Comparison of ENCODE assay signal across 9 cellular contexts in genomic region chr17:40106760-40107265, GRCh38. TPM values are rescaled to one million over a fixed set of nuclear protein-coding genes. Genes with fewer than 3 reads are reported as not detected.
DNase-seq lines count a peak whose midpoint lies in the region; ATAC-seq and FAIRE-seq lines count a peak whose summit lies in the region.
"Had no signal": no experiment of that assay in that cellular context is flagged by ENCODE, and none has a peak within 500 bp of the region (broad histone marks: within the 10 kb centered on the region; RNA-seq: fewer than 3 reads in every experiment).

No MANE protein-coding gene starts in this region.

- no peak overlapping the region for H3K4me3 ChIP-seq in thymus (ENCODE audit: low read length)

- no peaks in the 10 kb centered on the region for H3K9me3 ChIP-seq in thymus (ENCODE audit: control insufficient read depth)

- 68% methylated on average over 12 of the region's 12 CpGs for WGBS in thymus

- H3K27ac Mint-ChIP-seq in activated T-cell treated with anti-CD3 and anti-CD28 coated beads, Interleukin-2, amount 50 U/mL, for 72 hours, result no peak overlapping the region
- no peak overlapping the region for H3K27ac Mint-ChIP-seq in activated T-cell treated with anti-CD3 and anti-CD28 coated beads, Interleukin-2, amount 50 U/mL, for 24 hours
- peak overlapping the region in 4 of 6 donors; percentile 28 to 93 (median 55) for H3K27ac Mint-ChIP-seq in naive B cell

- FAIRE-seq in RCC 7860 (lab: Jason Lieb, UNC), result no peak

- H3K36me3 ChIP-seq in thymus (ENCODE audit: control insufficient read depth, insufficient read depth), result no peaks in the 10 kb centered on the region

- no peaks in the 10 kb centered on the region for H3K36me3 Mint-ChIP-seq in activated T-cell treated with anti-CD3 and anti-CD28 coated beads, Interleukin-2, amount 50 U/mL, for 72 hours (ENCODE audit: insufficient read depth in 2 of 2)
- H3K36me3 Mint-ChIP-seq in activated T-cell treated with anti-CD3 and anti-CD28 coated beads, Interleukin-2, amount 50 U/mL, for 24 hours (ENCODE audit: low read depth), result no peaks in the 10 kb centered on the region
- H3K36me3 Mint-ChIP-seq in naive B cell, result no peaks in the 10 kb centered on the region

- peak overlapping the region; percentile 43 to 70 for H3K4me3 Mint-ChIP-seq in activated T-cell treated with anti-CD3 and anti-CD28 coated beads, Interleukin-2, amount 50 U/mL, for 72 hours
- no peak overlapping the region for H3K4me3 Mint-ChIP-seq in activated T-cell treated with anti-CD3 and anti-CD28 coated beads, Interleukin-2, amount 50 U/mL, for 24 hours
- H3K4me3 Mint-ChIP-seq in naive B cell, result peak overlapping the region in 6 of 8 donors; percentile 45 to 86 (median 72)

- no peaks in the 10 kb centered on the region for H3K27me3 Mint-ChIP-seq in activated T-cell treated with anti-CD3 and anti-CD28 coated beads, Interleukin-2, amount 50 U/mL, for 72 hours (ENCODE audit: low read depth)
- no peaks in the 10 kb centered on the region for H3K27me3 Mint-ChIP-seq in activated T-cell treated with anti-CD3 and anti-CD28 coated beads, Interleukin-2, amount 50 U/mL, for 24 hours
- no peaks in the 10 kb centered on the region for H3K27me3 Mint-ChIP-seq in naive B cell

- H3K4me1 ChIP-seq in thymus (ENCODE audit: control insufficient read depth, insufficient read depth, low read length), result peaks cover 75% of the 10 kb centered on the region

- H3K9me3 Mint-ChIP-seq in activated T-cell treated with anti-CD3 and anti-CD28 coated beads, Interleukin-2, amount 50 U/mL, for 72 hours, result no peaks in the 10 kb centered on the region
- no peaks in the 10 kb centered on the region for H3K9me3 Mint-ChIP-seq in activated T-cell treated with anti-CD3 and anti-CD28 coated beads, Interleukin-2, amount 50 U/mL, for 24 hours
- H3K9me3 Mint-ChIP-seq in naive B cell, result no peaks in the 10 kb centered on the region

- no peak for ATAC-seq in activated T-cell treated with anti-CD3 and anti-CD28 coated beads, Interleukin-2, amount 50 U/mL, for 72 hours (replicated peaks in 1 of 2)
- ATAC-seq in naive B cell (ENCODE audit: low read depth in 2 of 2), result no peak

- peaks cover 92% of the 10 kb centered on the region for H3K4me1 Mint-ChIP-seq in activated T-cell treated with anti-CD3 and anti-CD28 coated beads, Interleukin-2, amount 50 U/mL, for 72 hours (ENCODE audit: low read depth)
- peaks cover 90% of the 10 kb centered on the region for H3K4me1 Mint-ChIP-seq in activated T-cell treated with anti-CD3 and anti-CD28 coated beads, Interleukin-2, amount 50 U/mL, for 24 hours (ENCODE audit: low read depth)
- peaks cover 48 to 61% (median 61%) of the 10 kb centered on the region in 3 donors for H3K4me1 Mint-ChIP-seq in naive B cell

- peak overlapping the region; percentile 95 for H3K27ac ChIP-seq in thymus (ENCODE audit: low read depth)

- no peaks in the 10 kb centered on the region for H3K27me3 ChIP-seq in thymus (ENCODE audit: control insufficient read depth, insufficient read depth)

- DNase-seq in activated T-cell treated with anti-CD3 and anti-CD28 coated beads, Interleukin-2, amount 50 U/mL, for 72 hours, result no peak
- DNase-seq in activated T-cell treated with anti-CD3 and anti-CD28 coated beads, Interleukin-2, amount 50 U/mL, for 24 hours, result no peak
- DNase-seq in ecto neural progenitor cell (ENCODE audit: low spot score) (peak; percentile 65), naive B cell (no peak), GDM1 (lab: John Stamatoyannopoulos, UW) (no peak), RCC 7860 (ENCODE audit: low spot score) (no peak), NCI-H748 (lab: John Stamatoyannopoulos, UW; ENCODE audit: unreplicated experiment) (no peak)
- DNase-seq: NCI-H187 treated with DMSO at 0.1 percent for 48 hours had no signal

RNA-seq across cellular contexts. Expression of gene NR1D1, which starts 6.4 kb away (rescaled TPM):
- total RNA-seq in activated T-cell treated with anti-CD3 and anti-CD28 coated beads, Interleukin-2, amount 50 U/mL, for 72 hours, result 1 to 10 TPM; 4.5 to 6.3 TPM
- polyA plus RNA-seq in naive B cell (ENCODE audit: low read depth in 6 of 6) (1 to 10 TPM in 5 of 6 donors, not detected in 1; 1.1 to 2.9 (median 2.1) TPM), thymus (3.2 TPM)

RNA-seq across cellular contexts. Expression of gene MSL1, which starts 15.0 kb away (rescaled TPM):
- 100 to 1,000 TPM; 115 to 121 TPM for total RNA-seq in activated T-cell treated with anti-CD3 and anti-CD28 coated beads, Interleukin-2, amount 50 U/mL, for 72 hours
- polyA plus RNA-seq in naive B cell (ENCODE audit: low read depth in 6 of 6) (10 to 100 TPM in 2 of 6 donors, 1 to 10 TPM in 4; 7.7 to 13.1 (median 9.2) TPM), thymus (126 TPM)

RNA-seq across cellular contexts. Expression of gene CASC3, which starts 33.5 kb away (rescaled TPM):
- 100 to 1,000 TPM; 106 to 144 TPM for total RNA-seq in activated T-cell treated with anti-CD3 and anti-CD28 coated beads, Interleukin-2, amount 50 U/mL, for 72 hours
- polyA plus RNA-seq in naive B cell (ENCODE audit: low read depth in 6 of 6) (10 to 100 TPM; 31.8 to 60.5 (median 44.5) TPM), thymus (38.3 TPM)

RNA-seq across cellular contexts. Expression of gene THRA, which starts 44.0 kb away (rescaled TPM):
- total RNA-seq in activated T-cell treated with anti-CD3 and anti-CD28 coated beads, Interleukin-2, amount 50 U/mL, for 72 hours, result 10 to 100 TPM; 12.2 to 14.7 TPM
- 1 to 10 TPM; 1.9 to 5.3 (median 4.7) TPM for polyA plus RNA-seq in naive B cell (ENCODE audit: low read depth in 6 of 6)
- 14.3 TPM for polyA plus RNA-seq in thymus

RNA-seq across cellular contexts. Expression of gene MED24, which starts 52.6 kb away (rescaled TPM):
- total RNA-seq in activated T-cell treated with anti-CD3 and anti-CD28 coated beads, Interleukin-2, amount 50 U/mL, for 72 hours, result 10 to 100 TPM; 82.6 to 97.0 TPM
- polyA plus RNA-seq in naive B cell (ENCODE audit: low read depth in 6 of 6) (10 to 100 TPM; 44.9 to 58.9 (median 47.6) TPM), thymus (49.5 TPM)

Comparison
In these comparisons a context has a peak if more than half of its experiments do, and no peak if none do; other contexts are left out.
1. H3K27ac Mint-ChIP-seq: peak in naive B cell (4 of 6); none in activated T-cell treated with anti-CD3 and anti-CD28 coated beads, Interleukin-2, amount 50 U/mL, for 72 hours (single experiment) and activated T-cell treated with anti-CD3 and anti-CD28 coated beads, Interleukin-2, amount 50 U/mL, for 24 hours (single experiment).